In genomic region chr13:20721454-20722357, GRCh38 we compare ENCODE assay signal across 8 cellular contexts. TPM values are rescaled to one million over a fixed set of nuclear protein-coding genes. Genes with fewer than 3 reads are reported as not detected.
A peak's percentile ranks its signal among the peaks of the same experiment; 100 is the strongest.
DNase-seq lines count a peak whose midpoint lies in the region; TF ChIP-seq lines count a peak whose summit lies in the region.

No MANE protein-coding gene starts in this region.

- DNase-seq in Calu3: peak; percentile 32
- peak; percentile 14 for DNase-seq in NCI-H1694 (lab: John Stamatoyannopoulos, UW)
- peak; percentile 72 for DNase-seq in choroid plexus epithelial cell (ENCODE audit: low read depth)
- DNase-seq in left kidney (ENCODE audit: low read depth, low spot score): peak; percentile 80
- DNase-seq in testis: peak; percentile 67
- no peak for DNase-seq in GM10248 (ENCODE audit: extremely low spot score)
- no peak for DNase-seq in MG63
- DNase-seq in NCI-H187 (lab: John Stamatoyannopoulos, UW): no peak

- intact Hi-C loops in Calu3 (cut with micrococcal nuclease; ENCODE audit: unreplicated experiment) (no loop called here), testis (cut with DNase I; ENCODE audit: low total_unique reads) (no loop called here)

- peak overlapping the region; percentile 67 for H3K4me3 Mint-ChIP-seq in Calu3 (ENCODE audit: low read depth, unreplicated experiment)

- 15 to 18% methylated on average over 23 to 62 of the region's 81 CpGs for WGBS in testis, 2 donors

- BruUV-seq in Calu3 (replicated peaks; lab: Mats Ljungman, UMichigan): no TSS peak

- H3K27ac Mint-ChIP-seq in Calu3 (ENCODE audit: unreplicated experiment): no peak overlapping the region

- H3K27me3 ChIP-seq in testis (no peaks in the 10 kb centered on the region), MG63 (no peaks in the 10 kb centered on the region)

- H3K27ac ChIP-seq in testis: no peak overlapping the region

- TF ChIP-seq POLR2A in testis (IDR thresholded peaks at IDR 0.05): no peak

- H3K9me3 ChIP-seq in testis (no peaks in the 10 kb centered on the region), MG63 (no peaks in the 10 kb centered on the region)

- H3K36me3 Mint-ChIP-seq in Calu3 (ENCODE audit: insufficient read depth, unreplicated experiment): no peaks in the 10 kb centered on the region

- H3K4me1 Mint-ChIP-seq in Calu3 (ENCODE audit: low read depth, unreplicated experiment): no peaks in the 10 kb centered on the region

- peaks cover 10% of the 10 kb centered on the region for H3K4me1 ChIP-seq in testis

- H3K4me3 ChIP-seq in choroid plexus epithelial cell (ENCODE audit: low read depth, low read length) (peak overlapping the region; percentile 54), testis (peak overlapping the region in 1 of 2 donors; percentile 56), MG63 (no peak overlapping the region)

- TF ChIP-seq CTCF in Calu3 (IDR thresholded peaks at IDR 0.05; ENCODE audit: unreplicated experiment): no peak
- TF ChIP-seq CTCF in choroid plexus epithelial cell (conservative IDR thresholded peaks at IDR 0.05; ENCODE audit: low read depth, low read length): no peak
- TF ChIP-seq CTCF in testis (IDR thresholded peaks at IDR 0.05): no peak
- no peak for TF ChIP-seq CTCF in GM10248 (IDR thresholded peaks at IDR 0.05; ENCODE audit: control extremely low read depth, extremely low read depth, low read depth, missing control alignments)

- H3K36me3 ChIP-seq in testis (ENCODE audit: low read depth, missing control alignments): no peaks in the 10 kb centered on the region
- H3K36me3 ChIP-seq in MG63: no peaks in the 10 kb centered on the region

- no peaks in the 10 kb centered on the region for H3K27me3 Mint-ChIP-seq in Calu3 (ENCODE audit: unreplicated experiment)

- H3K9me3 Mint-ChIP-seq in Calu3 (ENCODE audit: low read depth, unreplicated experiment): no peaks in the 10 kb centered on the region

- CTCF ChIA-PET in Calu3 (lab: Charles Lee): interaction anchor here (0.7 kb wide), 1 partner anchor 10 kb away, joined by 3 read pairs; no protein-coding TSS in a partner anchor
- CTCF ChIA-PET in GM10248 (lab: Yijun Ruan, JAX): interaction anchor here (1.1 to 3.1 kb wide), 5 partner anchors 8 to 254 kb away, joined by 3 to 15 read pairs (median 3); no protein-coding TSS in a partner anchor

- POLR2A ChIA-PET in GM10248 (lab: Yijun Ruan, JAX): no interaction called here

RNA-seq across cellular contexts. Expression of gene IL17D, which starts 18.2 kb away (rescaled TPM):
- total RNA-seq in Calu3 (2022): 0.39 and 1.3 TPM in 2 replicates
- total RNA-seq in testis: 1 to 10 TPM; 1.6 to 4.8 TPM
- polyA plus RNA-seq in testis (ENCODE audit: insufficient read depth, low read depth, low replicate concordance): 5.3 TPM
- total RNA-seq in MG63 (2014; rRNA removed; shearing (Covaris generic); ENCODE audit: low replicate concordance): 2.2 and 3.4 TPM in 2 replicates

RNA-seq across cellular contexts. Expression of gene EEF1AKMT1, which starts 52.1 kb away (rescaled TPM):
- total RNA-seq in Calu3 (2022) (4.6 and 6.0 TPM in 2 replicates), testis (1 to 10 TPM; 5.8 to 7.5 TPM)
- 8.0 TPM for polyA plus RNA-seq in testis (ENCODE audit: insufficient read depth, low read depth, low replicate concordance)
- total RNA-seq in MG63 (2014; rRNA removed; shearing (Covaris generic); ENCODE audit: low replicate concordance): 14.4 and 41.1 TPM in 2 replicates

Comparison
In these comparisons a context has a peak if more than half of its experiments do, and no peak if none do; other contexts are left out.
1. DNase-seq: peak in Calu3 (single experiment), NCI-H1694 (single experiment), choroid plexus epithelial cell (single experiment), left kidney (single experiment) and testis (single experiment); none in GM10248 (single experiment), MG63 (single experiment) and NCI-H187 (0 of 2).